Comparison of ENCODE assay signal across 10 cellular contexts in genomic region chr1:51636765-51637522, GRCh38. TPM values are rescaled to one million over a fixed set of nuclear protein-coding genes. Genes with fewer than 3 reads are reported as not detected.
DNase-seq lines count a peak whose midpoint lies in the region; ATAC-seq and TF ChIP-seq lines count a peak whose summit lies in the region.
"Had no signal": no experiment of that assay in that cellular context is flagged by ENCODE, and none has a peak within 500 bp of the region (broad histone marks: within the 10 kb centered on the region; RNA-seq: fewer than 3 reads in every experiment).

No MANE protein-coding gene starts in this region.

- no peaks in the 10 kb centered on the region for H3K27me3 ChIP-seq in AG04450 (ENCODE audit: control insufficient read depth, insufficient read depth, low read length)
- H3K27me3 ChIP-seq in lung (ENCODE audit: control insufficient read depth, insufficient read depth): no peaks in the 10 kb centered on the region
- H3K27me3 ChIP-seq: neutrophil had no signal

- H3K4me1 ChIP-seq in lung (ENCODE audit: control insufficient read depth in 2 of 2, insufficient read depth in 2 of 2, low read length in 2 of 2): peaks cover 6 to 24% of the 10 kb centered on the region in 2 donors

- H3K9me3 ChIP-seq in AG04450 (ENCODE audit: control insufficient read depth, insufficient read depth, low read length): no peaks in the 10 kb centered on the region
- H3K9me3 ChIP-seq in lung (ENCODE audit: control insufficient read depth in 2 of 2, insufficient read depth in 1 of 2, low read length in 1 of 2): no peaks in the 10 kb centered on the region
- H3K9me3 ChIP-seq: neutrophil had no signal

- peak; percentile 61 for DNase-seq in AG04450 (ENCODE audit: low read depth, low spot score)
- DNase-seq in LHCN-M2 (ENCODE audit: low read depth): peak; percentile 88
- peak; percentile 83 for DNase-seq in choroid plexus epithelial cell (ENCODE audit: low read depth)
- DNase-seq in lung (ENCODE audit: low spot score): no peak
- DNase-seq in NCI-H510A treated with DMSO at 0.1 percent for 48 hours (lab: John Stamatoyannopoulos, UW): no peak
- DNase-seq in NCI-H2107 (lab: John Stamatoyannopoulos, UW): no peak
- no peak for DNase-seq in NCI-H510A (lab: John Stamatoyannopoulos, UW)
- DNase-seq: NCI-H187 had no signal

- H3K4me3 ChIP-seq in AG04450 (ENCODE audit: low read depth, low read length): no peak overlapping the region
- no peak overlapping the region for H3K4me3 ChIP-seq in choroid plexus epithelial cell (ENCODE audit: low read depth, low read length)
- no peak overlapping the region for H3K4me3 ChIP-seq in lung

- WGBS in lung, 2 donors: 67 to 90% methylated on average over 6 of the region's 6 CpGs

- no peak for TF ChIP-seq CTCF in AG04450 (IDR thresholded peaks at IDR 0.05; ENCODE audit: low read depth, low read length)
- no peak for TF ChIP-seq CTCF in choroid plexus epithelial cell (conservative IDR thresholded peaks at IDR 0.05; ENCODE audit: low read depth, low read length)
- no peak for TF ChIP-seq CTCF in lung (IDR thresholded peaks at IDR 0.05; ENCODE audit: control extremely low read depth, extremely low read depth)

- H3K27ac ChIP-seq in AG04450 (ENCODE audit: low read depth, low read length) (peak overlapping the region; percentile 33), lung (ENCODE audit: low read depth in 1 of 2, low read length in 1 of 2) (peak overlapping the region in 1 of 2 donors; percentile 77)
- H3K27ac ChIP-seq: neutrophil had no signal

- ATAC-seq in lung (ENCODE audit: insufficient read depth, low FRiP score) (peak; percentile 53), GM21528 (IDR thresholded peaks at IDR 0.05; ENCODE audit: low FRiP score, unreplicated experiment) (no peak)

- POLR2A ChIA-PET in AG04450 (lab: Yijun Ruan, JAX): interaction anchor here (1.0 kb wide), 1 partner anchor 11 kb away, joined by 3 read pairs; no protein-coding TSS in a partner anchor

- no peaks in the 10 kb centered on the region for H3K36me3 ChIP-seq in lung (ENCODE audit: control insufficient read depth in 2 of 2, insufficient read depth in 2 of 2, low read length in 2 of 2)
- H3K36me3 ChIP-seq: neutrophil had no signal

- CTCF ChIA-PET in AG04450 (lab: Charles Lee): no interaction called here

RNA-seq across cellular contexts. Expression of gene OSBPL9, which starts 20.1 kb away (rescaled TPM):
- polyA plus RNA-seq in AG04450 (2011; rRNA removed): 66.5 and 69.6 TPM in 2 replicates
- polyA minus RNA-seq in AG04450 (2011; rRNA and poly(A)+ RNA removed): 98.8 and 115 TPM in 2 replicates
- total RNA-seq in LHCN-M2 (2014; rRNA removed): 32.4 and 35.1 TPM in 2 replicates
- polyA plus RNA-seq in LHCN-M2 (2012): 16.3 TPM
- 100 to 1,000 TPM in 1 of 2 donors, 10 to 100 TPM in 1; 82.8 to 135 TPM for total RNA-seq in lung
- 10 to 100 TPM; 36.8 to 62.1 TPM for polyA plus RNA-seq in lung

Comparison
In these comparisons a context has a peak if more than half of its experiments do, and no peak if none do; other contexts are left out.
1. DNase-seq: peak in AG04450 (single experiment), LHCN-M2 (single experiment) and choroid plexus epithelial cell (single experiment); none in lung (single experiment), NCI-H510A treated with DMSO at 0.1 percent for 48 hours (single experiment), NCI-H2107 (single experiment) and NCI-H510A (single experiment).